Comparison of ENCODE assay signal across 1 cellular context in genomic region chrX:134144231-134144630, GRCh38.
TF ChIP-seq lines count a peak whose summit lies in the region.

No MANE protein-coding gene starts in this region.

TF ChIP-seq in K562, 482 proteins besides CTCF, POLR2A, EP300 and RAD21 (continued from another document):
- no peak for TF ChIP-seq CHD7 (IDR thresholded peaks at IDR 0.05; ENCODE audit: low read depth, low read length)
- TF ChIP-seq, protein P1, sequence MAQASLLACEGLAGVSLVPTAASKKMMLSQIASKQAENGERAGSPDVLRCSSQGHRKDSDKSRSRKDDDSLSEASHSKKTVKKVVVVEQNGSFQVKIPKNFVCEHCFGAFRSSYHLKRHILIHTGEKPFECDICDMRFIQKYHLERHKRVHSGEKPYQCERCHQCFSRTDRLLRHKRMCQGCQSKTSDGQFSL (CRISPR knock-in tag; IDR thresholded peaks at IDR 0.05) = no peak
- TF ChIP-seq, protein P1 (tag; IDR thresholded peaks at IDR 0.05) = no peak
- TF ChIP-seq ADNP (tag; IDR thresholded peaks at IDR 0.05) = no peak
- TF ChIP-seq ATF7 (IDR thresholded peaks at IDR 0.05) = no peak
- no peak for TF ChIP-seq SRSF7 (optimal IDR thresholded peaks at IDR 0.05; ENCODE audit: low read depth, low read length)
- TF ChIP-seq, protein P2, sequence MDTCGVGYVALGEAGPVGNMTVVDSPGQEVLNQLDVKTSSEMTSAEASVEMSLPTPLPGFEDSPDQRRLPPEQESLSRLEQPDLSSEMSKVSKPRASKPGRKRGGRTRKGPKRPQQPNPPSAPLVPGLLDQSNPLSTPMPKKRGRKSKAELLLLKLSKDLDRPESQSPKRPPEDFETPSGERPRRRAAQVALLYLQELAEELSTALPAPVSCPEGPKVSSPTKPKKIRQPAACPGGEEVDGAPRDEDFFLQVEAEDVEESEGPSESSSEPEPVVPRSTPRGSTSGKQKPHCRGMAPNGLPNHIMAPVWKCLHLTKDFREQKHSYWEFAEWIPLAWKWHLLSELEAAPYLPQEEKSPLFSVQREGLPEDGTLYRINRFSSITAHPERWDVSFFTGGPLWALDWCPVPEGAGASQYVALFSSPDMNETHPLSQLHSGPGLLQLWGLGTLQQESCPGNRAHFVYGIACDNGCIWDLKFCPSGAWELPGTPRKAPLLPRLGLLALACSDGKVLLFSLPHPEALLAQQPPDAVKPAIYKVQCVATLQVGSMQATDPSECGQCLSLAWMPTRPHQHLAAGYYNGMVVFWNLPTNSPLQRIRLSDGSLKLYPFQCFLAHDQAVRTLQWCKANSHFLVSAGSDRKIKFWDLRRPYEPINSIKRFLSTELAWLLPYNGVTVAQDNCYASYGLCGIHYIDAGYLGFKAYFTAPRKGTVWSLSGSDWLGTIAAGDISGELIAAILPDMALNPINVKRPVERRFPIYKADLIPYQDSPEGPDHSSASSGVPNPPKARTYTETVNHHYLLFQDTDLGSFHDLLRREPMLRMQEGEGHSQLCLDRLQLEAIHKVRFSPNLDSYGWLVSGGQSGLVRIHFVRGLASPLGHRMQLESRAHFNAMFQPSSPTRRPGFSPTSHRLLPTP (IDR thresholded peaks at IDR 0.05; ENCODE audit: borderline replicate concordance, extremely low read depth, insufficient read length) = no peak
- TF ChIP-seq KLF6 (CRISPR knock-in tag; IDR thresholded peaks at IDR 0.05; ENCODE audit: borderline replicate concordance) = no peak
- TF ChIP-seq ZNF551 (CRISPR knock-in tag; IDR thresholded peaks at IDR 0.05) = no peak
- TF ChIP-seq SREBF2 (CRISPR knock-in tag; IDR thresholded peaks at IDR 0.05) = no peak
- TF ChIP-seq ZC3H11A (IDR thresholded peaks at IDR 0.05; ENCODE audit: low read depth, low read length) = no peak
